25 cellular contexts compared by ENCODE assay signal in genomic region chr5:65989115-65989514, GRCh38.
DNase-seq lines count a peak whose midpoint lies in the region; ATAC-seq and TF ChIP-seq lines count a peak whose summit lies in the region.
"Had no signal": no experiment of that assay in that cellular context is flagged by ENCODE, and none has a peak within 500 bp of the region (broad histone marks: within the 10 kb centered on the region; RNA-seq: fewer than 3 reads in every experiment).

No MANE protein-coding gene starts in this region.

- no peaks in the 10 kb centered on the region for H3K27me3 ChIP-seq in CD4-positive, alpha-beta memory T cell (ENCODE audit: insufficient read depth, low read length)
- H3K27me3 ChIP-seq in IMR-90 (ENCODE audit: control insufficient read depth, insufficient read depth, low read length): no peaks in the 10 kb centered on the region
- H3K27me3 ChIP-seq: adrenal gland, breast epithelium, colonic mucosa, stomach, transverse colon had no signal

- H2BK15ac ChIP-seq in IMR-90 (ENCODE audit: low read depth, low read length): no peak overlapping the region

- no peak overlapping the region for H3K23ac ChIP-seq in IMR-90 (ENCODE audit: low read depth, low read length)

- H3K4me3 Mint-ChIP-seq in CD4-positive, alpha-beta memory T cell: peak overlapping the region in 2 of 8 donors; percentile 13 to 21
- no peak overlapping the region for H3K4me3 Mint-ChIP-seq in activated T-helper 17 cell treated with anti-CD3 and anti-CD28 coated beads, Interleukin-2, amount 50 U/mL, for 72 hours
- H3K4me3 Mint-ChIP-seq in naive thymus-derived CD8-positive, alpha-beta T cell: peak overlapping the region in 4 of 10 donors; percentile 19 to 39 (median 31)

- CTCF ChIA-PET in CD4-positive, alpha-beta memory T cell (lab: Charles Lee; ENCODE audit: partially characterized antibody): no interaction called here
- CTCF ChIA-PET in IMR-90 (lab: Yijun Ruan, JAX): no interaction called here

- no peak overlapping the region for H3K4ac ChIP-seq in IMR-90 (ENCODE audit: low read depth, low read length)

- no peak overlapping the region for H4K91ac ChIP-seq in IMR-90 (ENCODE audit: insufficient read depth, low read depth, low read length)

- H3K14ac ChIP-seq in IMR-90 (replicated peaks; ENCODE audit: low read depth, low read length): no peak overlapping the region

- no peak overlapping the region for H3K9ac ChIP-seq in IMR-90 (ENCODE audit: low read depth, low read length)
- H3K9ac ChIP-seq: KMS-11, parathyroid adenoma, SK-N-SH had no signal

- no peak overlapping the region for H2BK120ac ChIP-seq in IMR-90 (ENCODE audit: low read depth, low read length)

- WGBS in IMR-90 (ENCODE audit: extremely low coverage in 2 of 2, insufficient read length in 1 of 2), 2 experiments: no CpG with 5 or more reads among the region's 3 CpGs

- no peak overlapping the region for H2BK20ac ChIP-seq in IMR-90 (ENCODE audit: low read depth, low read length)

- no peak overlapping the region for H3K4me2 ChIP-seq in IMR-90 (ENCODE audit: low read depth, low read length)
- H3K4me2 ChIP-seq: KMS-11, SK-N-SH had no signal

- no peak for TF ChIP-seq RAD21 in IMR-90 (IDR thresholded peaks at IDR 0.05; ENCODE audit: low read length)

- POLR2A ChIA-PET in CD4-positive, alpha-beta memory T cell (lab: Charles Lee; ENCODE audit: partially characterized antibody): no interaction called here
- POLR2A ChIA-PET in IMR-90 (lab: Charles Lee; ENCODE audit: unreplicated experiment): no interaction called here
- POLR2A ChIA-PET in naive thymus-derived CD8-positive, alpha-beta T cell (lab: Charles Lee): no interaction called here

- H3K4me1 Mint-ChIP-seq in CD4-positive, alpha-beta memory T cell: peaks cover 17 to 43% (median 39%) of the 10 kb centered on the region in 4 donors
- peaks cover 27% of the 10 kb centered on the region for H3K4me1 Mint-ChIP-seq in activated T-helper 17 cell treated with anti-CD3 and anti-CD28 coated beads, Interleukin-2, amount 50 U/mL, for 72 hours
- peaks cover 22 to 43% (median 32%) of the 10 kb centered on the region in 4 donors for H3K4me1 Mint-ChIP-seq in naive thymus-derived CD8-positive, alpha-beta T cell

- in situ Hi-C loops in IMR-90 (cut with MboI; ENCODE audit: low sequenced_read_pairs): no loop called here

- no peak for DNase-seq in CD4-positive, alpha-beta memory T cell
- DNase-seq in IMR-90 (no peak), AG20443 (ENCODE audit: low spot score) (no peak), substantia nigra (lab: John Stamatoyannopoulos, UW) (no peak), GF-D8 (lab: John Stamatoyannopoulos, UW) (no peak)
- DNase-seq in naive thymus-derived CD8-positive, alpha-beta T cell: no peak
- DNase-seq: activated CD4-positive, alpha-beta T cell treated with anti-CD3 and anti-CD28 coated beads for 1 hour; adrenal gland; AML-193; colonic mucosa; left colon; mesenchymal stem cell; NCI-H1694; NCI-H2171 treated with DMSO at 0.1 percent for 48 hours; NCI-H526; SK-N-SH; stomach; transverse colon had no signal

- H3K9me3 Mint-ChIP-seq in CD4-positive, alpha-beta memory T cell: no peaks in the 10 kb centered on the region
- no peaks in the 10 kb centered on the region for H3K9me3 Mint-ChIP-seq in activated T-helper 17 cell treated with anti-CD3 and anti-CD28 coated beads, Interleukin-2, amount 50 U/mL, for 72 hours
- H3K9me3 Mint-ChIP-seq in naive thymus-derived CD8-positive, alpha-beta T cell: no peaks in the 10 kb centered on the region
- H3K9me3 Mint-ChIP-seq: activated T-helper 2 cell treated with anti-CD3 and anti-CD28 coated beads, Interferon-gamma antibody, Interleukin-2, Interleukin-4, amounts not matched to agents 10 μg/mL and 5 μg/mL and 100 μg/mL, durations not matched to agents 14 hours and 24 hours and 36 hours had no signal

- no peak for TF ChIP-seq CTCF in IMR-90 (conservative IDR thresholded peaks at IDR 0.05; ENCODE audit: low read depth, low read length)

- H3K36me3 ChIP-seq in CD4-positive, alpha-beta memory T cell (ENCODE audit: insufficient read depth, low read length): peaks cover 9% of the 10 kb centered on the region
- peaks cover 2% of the 10 kb centered on the region; the same call in 1 of the 2 replicates for H3K36me3 ChIP-seq in IMR-90 (ENCODE audit: control insufficient read depth, insufficient read depth, low read length)
- H3K36me3 ChIP-seq: breast epithelium, colonic mucosa had no signal

- no peak for ATAC-seq in IMR-90 (ENCODE audit: low read depth)
- ATAC-seq in activated T-helper 17 cell treated with anti-CD3 and anti-CD28 coated beads, Interleukin-2, amount 50 U/mL, for 72 hours (replicated peaks): no peak
- no peak for ATAC-seq in naive thymus-derived CD8-positive, alpha-beta T cell
- ATAC-seq: left colon, sciatic nerve had no signal

- H2AK5ac ChIP-seq in IMR-90 (ENCODE audit: low read depth, low read length): no peak overlapping the region

- no TSS peak for BruUV-seq in IMR-90 (replicated peaks; lab: Mats Ljungman, UMichigan)

- H3K18ac ChIP-seq in IMR-90 (ENCODE audit: low read depth, low read length): no peak overlapping the region

- H4K5ac ChIP-seq in IMR-90 (ENCODE audit: low read depth, low read length): no peak overlapping the region

- no peak overlapping the region for H3K27ac ChIP-seq in CD4-positive, alpha-beta memory T cell (ENCODE audit: low read depth, low read length)
- H3K27ac ChIP-seq in IMR-90 (ENCODE audit: insufficient read depth, low read length): no peak overlapping the region
- no peak overlapping the region for H3K27ac ChIP-seq in substantia nigra (ENCODE audit: low read depth, low read length, poor library complexity, severe bottlenecking)
- H3K27ac ChIP-seq: adrenal gland, breast epithelium, colonic mucosa, KMS-11, parathyroid adenoma, RWPE1, stomach, transverse colon had no signal

- no peak overlapping the region for H2AFZ ChIP-seq in IMR-90 (replicated peaks; ENCODE audit: low read length, poor library complexity)
- H2AFZ ChIP-seq: parathyroid adenoma had no signal

- H4K8ac ChIP-seq in IMR-90 (ENCODE audit: low read depth in 2 of 2, low read length in 2 of 2): no peak overlapping the region

- no peak overlapping the region for H3K56ac ChIP-seq in IMR-90 (ENCODE audit: extremely low read depth, insufficient read depth, low read length)

- H3K27ac Mint-ChIP-seq in CD4-positive, alpha-beta memory T cell: peak overlapping the region in 6 of 7 donors; percentile 3 to 75 (median 40)
- peak overlapping the region; percentile 67 for H3K27ac Mint-ChIP-seq in activated T-helper 17 cell treated with anti-CD3 and anti-CD28 coated beads, Interleukin-2, amount 50 U/mL, for 72 hours
- H3K27ac Mint-ChIP-seq in naive thymus-derived CD8-positive, alpha-beta T cell: peak overlapping the region in 8 of 10 donors; percentile 4 to 92 (median 71)
- H3K27ac Mint-ChIP-seq: activated T-helper 2 cell treated with anti-CD3 and anti-CD28 coated beads, Interferon-gamma antibody, Interleukin-2, Interleukin-4, amounts not matched to agents 10 μg/mL and 5 μg/mL and 100 μg/mL, durations not matched to agents 14 hours and 24 hours and 36 hours had no signal

- no peaks in the 10 kb centered on the region for H3K27me3 Mint-ChIP-seq in CD4-positive, alpha-beta memory T cell
- H3K27me3 Mint-ChIP-seq in activated T-helper 17 cell treated with anti-CD3 and anti-CD28 coated beads, Interleukin-2, amount 50 U/mL, for 72 hours: no peaks in the 10 kb centered on the region
- no peaks in the 10 kb centered on the region for H3K27me3 Mint-ChIP-seq in naive thymus-derived CD8-positive, alpha-beta T cell

- H3K79me1 ChIP-seq in IMR-90 (ENCODE audit: low read depth in 1 of 2, low read length in 2 of 2): peaks cover 6 to 68% of the 10 kb centered on the region in 2 experiments; a peak in 3 of 4 replicates

- H4K20me1 ChIP-seq in IMR-90 (ENCODE audit: insufficient read depth, low read length): peaks cover 68% of the 10 kb centered on the region

- intact Hi-C loops in CD4-positive, alpha-beta memory T cell (cut with micrococcal nuclease): no loop called here
- intact Hi-C loops in IMR-90 (cut with micrococcal nuclease): no loop called here

- no peak overlapping the region for H3K4me3 ChIP-seq in CD4-positive, alpha-beta memory T cell (ENCODE audit: low read length in 2 of 2)
- no peak overlapping the region for H3K4me3 ChIP-seq in IMR-90 (ENCODE audit: insufficient read depth, low read depth, low read length)
- H3K4me3 ChIP-seq: adrenal gland, breast epithelium, colonic mucosa, stomach, transverse colon had no signal

- H3K9me1 ChIP-seq in IMR-90 (ENCODE audit: insufficient read depth, low read length): peaks cover 24% of the 10 kb centered on the region

- TF ChIP-seq POLR2A in IMR-90 (IDR thresholded peaks at IDR 0.05; ENCODE audit: low read depth, low read length): no peak

- no peaks in the 10 kb centered on the region for H3K9me3 ChIP-seq in CD4-positive, alpha-beta memory T cell (ENCODE audit: control insufficient read depth in 1 of 2, low read length in 2 of 2)
- no peaks in the 10 kb centered on the region for H3K9me3 ChIP-seq in IMR-90 (ENCODE audit: control insufficient read depth, insufficient read depth, low read length)
- H3K9me3 ChIP-seq: adrenal gland, breast epithelium, colonic mucosa, SK-N-SH, stomach, transverse colon had no signal

- H3K36me3 Mint-ChIP-seq in CD4-positive, alpha-beta memory T cell: peaks cover 17 to 28% of the 10 kb centered on the region in 2 donors
- H3K36me3 Mint-ChIP-seq in activated T-helper 17 cell treated with anti-CD3 and anti-CD28 coated beads, Interleukin-2, amount 50 U/mL, for 72 hours (ENCODE audit: low read depth): peaks cover 37% of the 10 kb centered on the region
- H3K36me3 Mint-ChIP-seq in naive thymus-derived CD8-positive, alpha-beta T cell: peaks cover 0 to 40% (median 4%) of the 10 kb centered on the region in 3 donors

- no peak overlapping the region for H2BK5ac ChIP-seq in IMR-90 (ENCODE audit: low read depth, low read length, poor library complexity, severe bottlenecking)

- H3K4me1 ChIP-seq in CD4-positive, alpha-beta memory T cell (ENCODE audit: insufficient read depth, low read length): peaks cover 39% of the 10 kb centered on the region
- peaks cover 17% of the 10 kb centered on the region for H3K4me1 ChIP-seq in IMR-90 (ENCODE audit: control insufficient read depth, insufficient read depth, low read length)
- H3K4me1 ChIP-seq: adrenal gland, breast epithelium, colonic mucosa, parathyroid adenoma had no signal

- dilution Hi-C loops in IMR-90 (cut with HindIII; ENCODE audit: low sequenced_read_pairs, unreplicated experiment): no loop called here

- no peak overlapping the region for H2AK9ac ChIP-seq in IMR-90 (replicated peaks; ENCODE audit: low read depth, low read length, poor library complexity)

TF ChIP-seq in IMR-90, 13 proteins besides CTCF, POLR2A, EP300 and RAD21 (continues in another document):
- TF ChIP-seq RCOR1 (IDR thresholded peaks at IDR 0.05; ENCODE audit: insufficient replicate concordance, low read length) (no peak), MAFK (IDR thresholded peaks at IDR 0.05; ENCODE audit: low read depth, low read length) (peak; percentile 25; the same call in 1 of the 2 replicates)
